Comparison of ENCODE assay signal across 13 cellular contexts in genomic region chr5:88792144-88792840, GRCh38.
DNase-seq lines count a peak whose midpoint lies in the region; ATAC-seq, FAIRE-seq and TF ChIP-seq lines count a peak whose summit lies in the region.
"Had no signal": no experiment of that assay in that cellular context is flagged by ENCODE, and none has a peak within 500 bp of the region (broad histone marks: within the 10 kb centered on the region; RNA-seq: fewer than 3 reads in every experiment).

No MANE protein-coding gene starts in this region.

- no peak for TF ChIP-seq CTCF in psoas muscle (IDR thresholded peaks at IDR 0.05)
- TF ChIP-seq CTCF in body of pancreas (IDR thresholded peaks at IDR 0.05) = no peak

- DNase-seq in GM19239 (ENCODE audit: insufficient read length, low spot score) (no peak), M059J (ENCODE audit: low read depth) (peak; percentile 30), psoas muscle (no peak), body of pancreas (no peak), NAMALWA (ENCODE audit: low spot score) (no peak)
- no peak for DNase-seq in activated CD4-positive, alpha-beta T cell treated with anti-CD3 and anti-CD28 coated beads, Interleukin-2, amount 10 ng/mL, durations not matched to agents 7 days and 5 days
- no peak for DNase-seq in effector memory CD8-positive, alpha-beta T cell
- DNase-seq: DMS79, natural killer cell, NCI-H1092 had no signal

- H3K27ac Mint-ChIP-seq in activated CD4-positive, alpha-beta T cell treated with anti-CD3 and anti-CD28 coated beads, Interleukin-2, amount 10 ng/mL, durations not matched to agents 7 days and 5 days = no peak overlapping the region
- H3K27ac Mint-ChIP-seq in effector memory CD8-positive, alpha-beta T cell = no peak overlapping the region
- H3K27ac Mint-ChIP-seq: natural killer cell had no signal

- ATAC-seq in HG02840 (IDR thresholded peaks at IDR 0.05; ENCODE audit: low FRiP score, unreplicated experiment) (peak; percentile 80), psoas muscle (peak in 2 of 4 donors; percentile 17 to 40), body of pancreas (no peak)
- ATAC-seq in effector memory CD8-positive, alpha-beta T cell (replicated peaks) = no peak
- ATAC-seq: natural killer cell had no signal

- WGBS in psoas muscle, 3 donors = 75 to 78% (median 75%) methylated on average over 2 of the region's 2 CpGs
- WGBS in body of pancreas, 2 donors = 86% methylated on average over 2 of the region's 2 CpGs

- intact Hi-C loops in psoas muscle (cut with DNase I) (no loop called here), body of pancreas (cut with DNase I) (no loop called here)

- FAIRE-seq in GM19239 (lab: Jason Lieb, UNC) = peak; percentile 92
- FAIRE-seq: H1 had no signal

- peak overlapping the region; percentile 24 for H3K27ac ChIP-seq in psoas muscle
- H3K27ac ChIP-seq in body of pancreas = no peak overlapping the region
- H3K27ac ChIP-seq: RWPE1 had no signal

- H3K27me3 Mint-ChIP-seq in activated CD4-positive, alpha-beta T cell treated with anti-CD3 and anti-CD28 coated beads, Interleukin-2, amount 10 ng/mL, durations not matched to agents 7 days and 5 days = peaks cover 12% of the 10 kb centered on the region
- no peaks in the 10 kb centered on the region for H3K27me3 Mint-ChIP-seq in effector memory CD8-positive, alpha-beta T cell

- H3K4me1 Mint-ChIP-seq in activated CD4-positive, alpha-beta T cell treated with anti-CD3 and anti-CD28 coated beads, Interleukin-2, amount 10 ng/mL, durations not matched to agents 7 days and 5 days = no peaks in the 10 kb centered on the region
- no peaks in the 10 kb centered on the region for H3K4me1 Mint-ChIP-seq in effector memory CD8-positive, alpha-beta T cell (ENCODE audit: low read depth in 2 of 2)
- H3K4me1 Mint-ChIP-seq: natural killer cell had no signal

- CTCF ChIA-PET in activated CD4-positive, alpha-beta T cell treated with anti-CD3 and anti-CD28 coated beads, Interleukin-2, amount 10 ng/mL, durations not matched to agents 7 days and 5 days (lab: Charles Lee) = no interaction called here

- H3K9me3 ChIP-seq in psoas muscle (no peaks in the 10 kb centered on the region), body of pancreas (no peaks in the 10 kb centered on the region)

- no peaks in the 10 kb centered on the region for H3K36me3 Mint-ChIP-seq in activated CD4-positive, alpha-beta T cell treated with anti-CD3 and anti-CD28 coated beads, Interleukin-2, amount 10 ng/mL, durations not matched to agents 7 days and 5 days (ENCODE audit: low read depth)
- no peaks in the 10 kb centered on the region for H3K36me3 Mint-ChIP-seq in effector memory CD8-positive, alpha-beta T cell (ENCODE audit: insufficient read depth)
- H3K36me3 Mint-ChIP-seq: natural killer cell had no signal

- POLR2A ChIA-PET in activated CD4-positive, alpha-beta T cell treated with anti-CD3 and anti-CD28 coated beads, Interleukin-2, amount 10 ng/mL, durations not matched to agents 7 days and 5 days (lab: Charles Lee) = no interaction called here

- H3K27me3 ChIP-seq in psoas muscle (ENCODE audit: insufficient read depth in 3 of 3, low read length in 2 of 3) (no peaks in the 10 kb centered on the region), body of pancreas (no peaks in the 10 kb centered on the region)

- H3K36me3 ChIP-seq in psoas muscle (ENCODE audit: insufficient read depth in 1 of 2, low read depth in 1 of 2) (peaks cover 0 to 8% of the 10 kb centered on the region in 2 donors), body of pancreas (replicated peaks in 1 of 2; ENCODE audit: insufficient read depth in 1 of 2, low read depth in 2 of 2) (no peaks in the 10 kb centered on the region)

- H3K9me3 Mint-ChIP-seq in activated CD4-positive, alpha-beta T cell treated with anti-CD3 and anti-CD28 coated beads, Interleukin-2, amount 10 ng/mL, durations not matched to agents 7 days and 5 days = no peaks in the 10 kb centered on the region
- peaks cover 0 to 7% of the 10 kb centered on the region in 2 donors for H3K9me3 Mint-ChIP-seq in effector memory CD8-positive, alpha-beta T cell
- H3K9me3 Mint-ChIP-seq: natural killer cell had no signal

- H3K4me3 ChIP-seq in psoas muscle (no peak overlapping the region), body of pancreas (no peak overlapping the region)

- TF ChIP-seq POLR2A in body of pancreas (IDR thresholded peaks at IDR 0.05) = no peak

- H3K4me3 Mint-ChIP-seq in activated CD4-positive, alpha-beta T cell treated with anti-CD3 and anti-CD28 coated beads, Interleukin-2, amount 10 ng/mL, durations not matched to agents 7 days and 5 days = no peak overlapping the region
- H3K4me3 Mint-ChIP-seq in effector memory CD8-positive, alpha-beta T cell = no peak overlapping the region
- H3K4me3 Mint-ChIP-seq: natural killer cell had no signal

- H3K4me1 ChIP-seq in psoas muscle (peaks cover 24% of the 10 kb centered on the region), body of pancreas (no peaks in the 10 kb centered on the region)
